ENCODE assay signal across 8 cellular contexts in the genomic region with DNA sequence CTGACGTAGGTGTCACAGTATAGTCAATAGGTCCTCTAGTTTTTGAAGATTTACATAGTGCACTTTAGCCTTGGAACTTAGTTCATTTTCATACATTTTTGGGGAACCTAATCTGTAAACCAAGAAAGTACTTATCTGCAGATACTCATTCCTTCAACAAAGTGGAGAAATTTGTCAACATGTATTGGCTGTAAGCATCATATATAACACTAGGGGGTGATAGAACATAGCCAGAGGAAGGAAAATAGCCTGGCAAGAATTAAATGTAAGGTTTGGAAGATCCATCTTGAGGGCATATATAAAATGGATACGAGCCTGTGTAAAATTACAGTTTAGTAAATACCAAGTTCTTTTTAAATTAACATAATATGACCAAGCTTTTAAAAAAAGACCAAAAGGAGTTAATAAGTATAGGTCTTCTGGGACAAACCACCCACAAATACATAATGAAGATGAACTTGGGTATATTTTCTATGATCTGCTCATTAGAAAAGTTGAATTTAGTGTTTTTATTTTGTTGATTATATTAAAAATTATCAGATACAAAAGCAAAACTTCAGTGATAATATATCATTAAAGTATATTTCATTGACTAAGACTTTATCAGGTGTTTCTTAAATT. TPM values are rescaled to one million over a fixed set of nuclear protein-coding genes. Genes with fewer than 3 reads are reported as not detected.
DNase-seq lines count a peak whose midpoint lies in the region; ATAC-seq and TF ChIP-seq lines count a peak whose summit lies in the region.

No MANE protein-coding gene starts in this region.

- no peak overlapping the region for H3K4me3 Mint-ChIP-seq in effector memory CD8-positive, alpha-beta T cell
- H3K4me3 Mint-ChIP-seq in activated CD4-positive, alpha-beta T cell treated with anti-CD3 and anti-CD28 coated beads, Interleukin-2, amount 10 ng/mL, durations not matched to agents 24 days and 14 days, result no peak overlapping the region

- H3K27ac ChIP-seq in DND-41 (ENCODE audit: low read length) (no peak overlapping the region), RWPE1 (no peak overlapping the region), sigmoid colon (no peak overlapping the region)

- H3K4me1 ChIP-seq in DND-41 (ENCODE audit: insufficient read depth, low read length) (peaks cover 19% of the 10 kb centered on the region), sigmoid colon (peaks cover 0 to 6% (median 2%) of the 10 kb centered on the region in 4 donors)

- H3K9me3 ChIP-seq in DND-41 (ENCODE audit: insufficient read depth, low read length, severe bottlenecking) (no peaks in the 10 kb centered on the region), sigmoid colon (no peaks in the 10 kb centered on the region)

- no peak overlapping the region for H2AFZ ChIP-seq in DND-41 (ENCODE audit: low read depth, low read length)

- no peaks in the 10 kb centered on the region for H3K36me3 Mint-ChIP-seq in effector memory CD8-positive, alpha-beta T cell (ENCODE audit: insufficient read depth)
- H3K36me3 Mint-ChIP-seq in activated CD4-positive, alpha-beta T cell treated with anti-CD3 and anti-CD28 coated beads, Interleukin-2, amount 10 ng/mL, durations not matched to agents 24 days and 14 days (ENCODE audit: low read depth), result no peaks in the 10 kb centered on the region

- no peak for TF ChIP-seq POLR2A in sigmoid colon (IDR thresholded peaks at IDR 0.05)

- no peak overlapping the region for H3K27ac Mint-ChIP-seq in effector memory CD8-positive, alpha-beta T cell
- H3K27ac Mint-ChIP-seq in activated CD4-positive, alpha-beta T cell treated with anti-CD3 and anti-CD28 coated beads, Interleukin-2, amount 10 ng/mL, durations not matched to agents 24 days and 14 days, result no peak overlapping the region

- H3K4me1 Mint-ChIP-seq in effector memory CD8-positive, alpha-beta T cell (ENCODE audit: low read depth in 2 of 2), result no peaks in the 10 kb centered on the region
- H3K4me1 Mint-ChIP-seq in activated CD4-positive, alpha-beta T cell treated with anti-CD3 and anti-CD28 coated beads, Interleukin-2, amount 10 ng/mL, durations not matched to agents 24 days and 14 days, result peaks cover 2% of the 10 kb centered on the region

- no peaks in the 10 kb centered on the region for H3K9me3 Mint-ChIP-seq in effector memory CD8-positive, alpha-beta T cell
- no peaks in the 10 kb centered on the region for H3K9me3 Mint-ChIP-seq in activated CD4-positive, alpha-beta T cell treated with anti-CD3 and anti-CD28 coated beads, Interleukin-2, amount 10 ng/mL, durations not matched to agents 24 days and 14 days

- DNase-seq in DND-41 (no peak), LNCaP clone FGC (ENCODE audit: low read depth) (peak; percentile 39), RWPE1 (ENCODE audit: low spot score) (peak; percentile 69), fibroblast of mammary gland (ENCODE audit: low read depth) (peak; percentile 58), sigmoid colon (no peak), NCI-H226 (no peak)
- DNase-seq in effector memory CD8-positive, alpha-beta T cell, result no peak
- DNase-seq in activated CD4-positive, alpha-beta T cell treated with anti-CD3 and anti-CD28 coated beads, Interleukin-2, amount 10 ng/mL, durations not matched to agents 24 days and 14 days, result no peak

- intact Hi-C loops in sigmoid colon (cut with DNase I), result loop anchor here (5.0 kb wide), 1 partner anchor 1240 kb away; no protein-coding TSS in a partner anchor
- intact Hi-C loops in activated CD4-positive, alpha-beta T cell treated with anti-CD3 and anti-CD28 coated beads, Interleukin-2, amount 10 ng/mL, durations not matched to agents 24 days and 14 days (cut with micrococcal nuclease), result no loop called here

- TF ChIP-seq EP300 in sigmoid colon (IDR thresholded peaks at IDR 0.05), result no peak

- no peak overlapping the region for H3K4me2 ChIP-seq in DND-41 (ENCODE audit: insufficient read depth, low read length)

- H3K4me3 ChIP-seq in DND-41 (ENCODE audit: low read depth in 1 of 2, low read length in 2 of 2) (no peak overlapping the region), LNCaP clone FGC (ENCODE audit: low read depth, low read length) (no peak overlapping the region), fibroblast of mammary gland (ENCODE audit: control insufficient read depth, low read depth, low read length) (no peak overlapping the region), sigmoid colon (no peak overlapping the region)

- POLR2A ChIA-PET in RWPE1 (lab: Yijun Ruan, JAX; ENCODE audit: low non-redundant PET), result no interaction called here

- peak; percentile 91 for TF ChIP-seq CTCF in DND-41 (IDR thresholded peaks at IDR 0.05; ENCODE audit: borderline replicate concordance, extremely low read depth, low read length, poor library complexity, severe bottlenecking)
- TF ChIP-seq CTCF in LNCaP clone FGC (IDR thresholded peaks at IDR 0.05; ENCODE audit: control insufficient read depth, extremely low read depth, insufficient read depth), result peak; percentile 74
- peak; percentile 86 for TF ChIP-seq CTCF in RWPE1 (conservative IDR thresholded peaks at IDR 0.05; ENCODE audit: low read depth)
- TF ChIP-seq CTCF in fibroblast of mammary gland (conservative IDR thresholded peaks at IDR 0.05; ENCODE audit: control insufficient read depth, insufficient read depth, low read depth, low read length), result peak; percentile 82
- TF ChIP-seq CTCF in sigmoid colon (IDR thresholded peaks at IDR 0.05), result peak; percentile 47 to 73 (median 63)

- ATAC-seq in DND-41 (ENCODE audit: insufficient read depth, low read depth), result peak; percentile 70
- ATAC-seq in effector memory CD8-positive, alpha-beta T cell (replicated peaks), result no peak

- H3K9ac ChIP-seq in DND-41 (ENCODE audit: low read depth, low read length), result no peak overlapping the region

- no peaks in the 10 kb centered on the region for H3K27me3 Mint-ChIP-seq in effector memory CD8-positive, alpha-beta T cell
- no peaks in the 10 kb centered on the region for H3K27me3 Mint-ChIP-seq in activated CD4-positive, alpha-beta T cell treated with anti-CD3 and anti-CD28 coated beads, Interleukin-2, amount 10 ng/mL, durations not matched to agents 24 days and 14 days

- CTCF ChIA-PET in RWPE1 (lab: Yijun Ruan, JAX), result interaction anchor here (0.5 to 7.1 kb wide), 7 partner anchors 9 to 840 kb away, joined by 3 to 63 read pairs (median 4); no protein-coding TSS in a partner anchor

- WGBS in sigmoid colon, 2 donors, result 42 to 52% methylated on average over 2 of the region's 2 CpGs

- H3K27me3 ChIP-seq in DND-41 (ENCODE audit: insufficient read depth, low read length, poor library complexity) (no peaks in the 10 kb centered on the region), sigmoid colon (no peaks in the 10 kb centered on the region)

- H3K79me2 ChIP-seq in DND-41 (ENCODE audit: insufficient read depth, low read length), result peaks cover 27% of the 10 kb centered on the region

- H3K36me3 ChIP-seq in DND-41 (ENCODE audit: insufficient read depth, low read length), result peaks cover 11% of the 10 kb centered on the region
- H3K36me3 ChIP-seq in sigmoid colon, result no peaks in the 10 kb centered on the region

- H4K20me1 ChIP-seq in DND-41 (ENCODE audit: insufficient read depth, low read length), result no peaks in the 10 kb centered on the region

RNA-seq across cellular contexts. Expression of gene RPL37A, which starts 18.2 kb away (rescaled TPM):
- 1,000 to 10,000 TPM in 3 of 4 donors, 100 to 1,000 TPM in 1; 991 to 2,007 (median 1,382) TPM for total RNA-seq in sigmoid colon
- 1,000 to 10,000 TPM; 3,342 to 6,789 (median 3,480) TPM for polyA plus RNA-seq in sigmoid colon
- total RNA-seq in activated CD4-positive, alpha-beta T cell treated with anti-CD3 and anti-CD28 coated beads, Interleukin-2, amount 10 ng/mL, durations not matched to agents 24 days and 14 days, result 3,125 and 3,168 TPM in 2 replicates

Comparison
In these comparisons a context has a peak if more than half of its experiments do, and no peak if none do; other contexts are left out.
1. DNase-seq: peak in LNCaP clone FGC (single experiment), RWPE1 (single experiment) and fibroblast of mammary gland (single experiment); none in DND-41 (single experiment), sigmoid colon (single experiment), NCI-H226 (single experiment), effector memory CD8-positive, alpha-beta T cell (0 of 3) and activated CD4-positive, alpha-beta T cell treated with anti-CD3 and anti-CD28 coated beads, Interleukin-2, amount 10 ng/mL, durations not matched to agents 24 days and 14 days (single experiment).
2. Peak in every context shown above with its lines, with median percentiles within 50 percentile points of each other: CTCF ChIP-seq.